1 cellular context compared by ENCODE assay signal in the genomic region with DNA sequence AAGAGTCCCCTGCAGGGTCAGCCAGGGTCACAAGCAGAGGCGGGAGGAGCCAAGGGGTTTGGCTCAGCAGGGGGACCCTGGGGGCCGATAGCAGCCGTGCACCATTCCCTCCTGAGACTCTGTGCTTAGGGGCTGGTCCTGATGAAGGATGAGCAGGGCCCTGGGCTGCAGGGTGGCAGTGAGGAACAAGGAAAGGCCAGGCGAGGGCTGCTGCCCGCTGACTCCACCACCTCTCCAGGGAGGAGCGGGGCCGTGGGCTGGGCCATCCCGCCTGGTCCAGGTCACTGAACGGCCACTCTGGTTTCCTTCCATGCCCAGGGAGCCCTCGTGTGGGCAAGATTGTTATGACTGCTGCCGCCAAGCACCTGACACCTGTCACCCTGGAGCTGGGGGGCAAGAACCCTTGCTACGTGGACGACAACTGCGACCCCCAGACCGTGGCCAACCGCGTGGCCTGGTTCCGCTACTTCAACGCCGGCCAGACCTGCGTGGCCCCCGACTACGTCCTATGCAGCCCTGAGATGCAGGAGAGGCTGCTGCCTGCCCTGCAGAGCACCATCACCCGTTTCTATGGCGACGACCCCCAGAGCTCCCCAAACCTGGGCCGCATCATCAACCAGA.
TF ChIP-seq lines count a peak whose summit lies in the region.

No MANE protein-coding gene starts in this region.

TF ChIP-seq in Ishikawa, 13 proteins besides CTCF, POLR2A, EP300 and RAD21 (continued from another document):
- TF ChIP-seq, protein P1, sequence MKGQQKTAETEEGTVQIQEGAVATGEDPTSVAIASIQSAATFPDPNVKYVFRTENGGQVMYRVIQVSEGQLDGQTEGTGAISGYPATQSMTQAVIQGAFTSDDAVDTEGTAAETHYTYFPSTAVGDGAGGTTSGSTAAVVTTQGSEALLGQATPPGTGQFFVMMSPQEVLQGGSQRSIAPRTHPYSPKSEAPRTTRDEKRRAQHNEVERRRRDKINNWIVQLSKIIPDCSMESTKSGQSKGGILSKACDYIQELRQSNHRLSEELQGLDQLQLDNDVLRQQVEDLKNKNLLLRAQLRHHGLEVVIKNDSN (IDR thresholded peaks at IDR 0.05): no peak
- no peak for TF ChIP-seq CREB1 (IDR thresholded peaks at IDR 0.05; ENCODE audit: low read depth)
- 0 out of 2 replicates have a peak, but pooled peaks have one; percentile 12 for TF ChIP-seq TAF1 (IDR thresholded peaks at IDR 0.05; ENCODE audit: low read depth)
- no peak for TF ChIP-seq CEBPB (IDR thresholded peaks at IDR 0.05)
- no peak for TF ChIP-seq ZBTB7A (IDR thresholded peaks at IDR 0.05; ENCODE audit: low read depth)
